Comparison of ENCODE assay signal across 26 cellular contexts in the genomic region with DNA sequence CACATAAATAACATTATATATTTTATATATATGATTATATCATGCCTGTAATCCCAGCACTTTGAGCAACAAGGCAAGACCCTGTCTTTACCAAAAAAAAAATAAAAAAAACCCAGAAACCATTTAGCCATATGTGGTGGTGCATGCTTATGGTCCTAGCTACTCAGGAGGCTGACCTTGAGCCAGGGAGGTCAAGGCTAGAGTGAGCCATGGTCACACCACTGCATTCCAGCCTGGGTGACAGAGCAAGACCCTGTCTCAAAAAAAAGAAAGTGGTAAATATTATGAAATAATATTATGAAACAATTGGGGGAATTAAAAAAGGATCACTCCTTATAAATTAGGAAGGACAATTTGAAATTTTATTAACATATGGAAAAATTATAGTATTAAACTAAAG.
"Had no signal": no experiment of that assay in that cellular context is flagged by ENCODE, and none has a peak within 500 bp of the region (broad histone marks: within the 10 kb centered on the region; RNA-seq: fewer than 3 reads in every experiment).

No MANE protein-coding gene starts in this region.

- ATAC-seq: stimulated activated effector memory CD8-positive, alpha-beta T cell treated with anti-CD3 and anti-CD28 coated beads, Interleukin-12 subunit alpha, Interleukin-12 subunit beta, amount 100 ng/mL, for 72 hours; stimulated activated memory B cell treated with anti-CD40 and anti-IgM and Interleukin-4, amounts not matched to agents 10 μg/mL and 1 μg/mL and 100 μg/mL, for 72 hours; stimulated activated naive B cell treated with anti-CD40 and anti-IgM and Interleukin-4, amounts not matched to agents 10 μg/mL and 1 μg/mL and 100 μg/mL, for 72 hours; stimulated activated naive CD8-positive, alpha-beta T cell treated with anti-CD3 and anti-CD28 coated beads, Interleukin-15, amount 100 ng/mL, for 72 hours; stimulated activated naive CD8-positive, alpha-beta T cell treated with anti-CD3 and anti-CD28 coated beads, Interleukin-15, Interleukin-2, amounts not matched to agents 100 U/mL and 50 U/mL, for 24 hours; upper lobe of right lung had no signal

- H3K4me3 ChIP-seq: stomach, suprapubic skin, testis, thoracic aorta, thyroid gland, tibial artery, tibial nerve, transverse colon, upper lobe of left lung, upper lobe of right lung, uterus, vagina had no signal

- H3K9me3 ChIP-seq: stomach, suprapubic skin, thoracic aorta, thyroid gland, tibial artery, tibial nerve, transverse colon, upper lobe of left lung, upper lobe of right lung, uterus, vagina had no signal

- H3K27ac ChIP-seq: stomach, suprapubic skin, testis, thoracic aorta, thyroid gland, tibial artery, tibial nerve, transverse colon, upper lobe of right lung, uterus, vagina had no signal

- H3K36me3 ChIP-seq: stomach, suprapubic skin, thoracic aorta, thyroid gland, transverse colon, upper lobe of right lung, uterus, vagina had no signal

- DNase-seq: stimulated activated CD4-positive, alpha-beta T cell treated with anti-CD3 and anti-CD28 coated beads, Interleukin-2, amount 100 ng/mL, for 48 hours; stimulated activated CD4-positive, alpha-beta T cell treated with anti-CD3 and anti-CD28 coated beads, Interleukin-4, amount 100 ng/mL, for 1 hour; stimulated activated CD4-positive, alpha-beta T cell treated with anti-CD3 and anti-CD28 coated beads, Interleukin-4, amount 100 ng/mL, for 24 hours; stimulated activated CD4-positive, alpha-beta T cell treated with anti-CD3 and anti-CD28 coated beads, Interleukin-4, amount 100 ng/mL, for 4 hours; stimulated activated CD8-positive, alpha-beta memory T cell treated with anti-CD3 and anti-CD28 coated beads, Interleukin-4, amount 100 ng/mL, for 48 hours; stimulated activated naive B cell treated with anti-CD40 and anti-IgM and Interleukin-4, amounts not matched to agents 10 μg/mL and 1 μg/mL and 100 μg/mL, for 72 hours; stimulated activated naive CD4-positive, alpha-beta T cell; stimulated activated naive CD4-positive, alpha-beta T cell treated with Interleukin-2 at 50 U/mL for 16 hours; stimulated activated naive CD8-positive, alpha-beta T cell treated with anti-CD3 and anti-CD28 coated beads, Interleukin-15, amount 100 ng/mL, for 72 hours; stimulated activated naive CD8-positive, alpha-beta T cell treated with anti-CD3 and anti-CD28 coated beads, Interleukin-15, Interleukin-2, amounts not matched to agents 100 U/mL and 50 U/mL, for 24 hours; stomach; substantia nigra; testis; tibial artery; transverse colon; trophoblast cell; upper lobe of left lung; upper lobe of right lung; uterus had no signal

- H3K27me3 ChIP-seq: stomach, suprapubic skin, testis, thyroid gland, tibial artery, tibial nerve, transverse colon, upper lobe of left lung, upper lobe of right lung, uterus, vagina had no signal

- H3K4me1 ChIP-seq: testis, thyroid gland, tibial artery, tibial nerve, upper lobe of right lung, uterus, vagina had no signal
